ENCODE assay signal across 2 cellular contexts in the genomic region with DNA sequence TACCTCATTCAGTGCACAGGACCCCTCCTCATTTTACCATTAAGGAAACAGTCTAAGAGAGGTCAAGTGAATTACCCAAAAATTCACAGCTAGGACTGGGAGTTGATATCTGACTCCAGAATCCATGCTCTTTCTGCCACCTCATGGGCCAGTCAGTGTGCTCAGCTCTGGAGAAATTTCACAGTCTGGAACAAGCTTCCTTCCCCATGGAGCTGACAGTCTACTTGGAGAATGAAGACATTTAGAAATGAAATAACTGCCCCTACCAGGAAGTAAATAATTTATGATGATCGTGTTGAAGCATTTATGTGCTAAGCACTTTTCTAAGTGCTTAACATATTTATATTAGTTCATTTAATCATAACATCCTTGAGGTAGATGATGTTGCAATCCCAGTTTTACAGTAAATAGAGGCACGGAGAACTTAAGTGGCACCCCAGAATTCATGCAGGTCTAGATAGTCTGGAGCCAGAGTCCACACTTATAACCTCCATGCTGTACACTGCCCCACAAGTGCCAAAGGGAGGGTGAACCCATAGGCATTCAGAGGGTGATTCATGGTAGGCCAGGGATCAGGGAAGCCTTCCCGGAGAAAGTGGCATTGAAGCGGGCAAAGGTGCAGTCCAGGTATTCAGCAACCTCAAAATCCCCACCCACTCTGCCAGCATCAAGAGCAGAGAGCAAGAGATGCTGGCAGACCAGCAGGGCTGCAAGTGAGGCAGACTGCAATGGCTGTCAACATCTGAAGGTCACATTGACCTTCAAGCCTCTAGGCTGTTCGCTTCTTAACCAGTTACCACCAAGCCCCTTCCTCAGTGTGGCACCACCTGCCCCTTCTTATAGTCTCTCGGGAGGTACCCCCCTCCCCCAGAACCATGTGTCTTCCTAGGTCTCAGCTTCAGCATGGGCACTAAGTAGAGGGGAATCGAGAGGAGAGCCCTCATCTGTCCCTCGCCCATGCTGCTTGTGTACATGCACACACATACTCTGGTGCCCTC.
TF ChIP-seq lines count a peak whose summit lies in the region.

No MANE protein-coding gene starts in this region.

TF ChIP-seq in GM12891, 5 proteins besides CTCF, POLR2A, EP300 and RAD21 (continued from another document):
- TF ChIP-seq POU2F2 (IDR thresholded peaks at IDR 0.05; ENCODE audit: low read depth, low read length) = no peak
- TF ChIP-seq PAX5 (IDR thresholded peaks at IDR 0.05; ENCODE audit: insufficient read depth, low read length, severe bottlenecking) = no peak
- no peak for TF ChIP-seq POLR2AphosphoS5 (IDR thresholded peaks at IDR 0.05; ENCODE audit: low read depth, low read length)
- no peak for TF ChIP-seq TAF1 (IDR thresholded peaks at IDR 0.05; ENCODE audit: low read depth, low read length)

TF ChIP-seq in IMR-90, 13 proteins besides CTCF, POLR2A, EP300 and RAD21:
- TF ChIP-seq MXI1 (IDR thresholded peaks at IDR 0.05; ENCODE audit: borderline replicate concordance, low read depth, low read length) = no peak
- peak; percentile 56 for TF ChIP-seq CEBPB (IDR thresholded peaks at IDR 0.05; ENCODE audit: low read depth, low read length)
- no peak for TF ChIP-seq MAFK (IDR thresholded peaks at IDR 0.05; ENCODE audit: low read depth, low read length)
- no peak for TF ChIP-seq FOS (IDR thresholded peaks at IDR 0.05; ENCODE audit: low read depth, low read length)
